6 cellular contexts compared by ENCODE assay signal in the genomic region with DNA sequence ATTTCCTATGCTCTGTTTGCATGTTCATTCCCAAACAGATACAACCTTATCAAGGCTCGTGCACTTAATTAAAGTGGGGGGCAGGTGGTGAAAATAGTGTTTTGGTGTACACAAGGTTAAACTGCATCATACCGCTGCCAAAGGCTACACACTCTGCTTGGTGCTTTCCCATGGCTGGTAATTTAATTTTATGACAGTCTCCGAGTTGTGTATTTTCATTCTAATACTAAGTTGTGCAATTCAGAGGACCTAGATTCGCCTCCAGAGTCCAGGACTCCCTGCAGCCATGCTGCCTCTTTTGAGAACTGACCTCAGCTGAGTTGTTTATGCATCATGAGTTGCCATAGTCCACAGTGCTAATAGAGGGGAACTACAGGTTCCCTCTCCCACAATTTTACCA. TPM values are rescaled to one million over a fixed set of nuclear protein-coding genes. Genes with fewer than 3 reads are reported as not detected.
"Had no signal": no experiment of that assay in that cellular context is flagged by ENCODE, and none has a peak within 500 bp of the region (broad histone marks: within the 10 kb centered on the region; RNA-seq: fewer than 3 reads in every experiment).

No MANE protein-coding gene starts in this region.

RNA-seq across cellular contexts. Expression of a gene that starts 7.0 kb away (rescaled TPM):
- total RNA-seq: M059J, PC-3, Peyer's patch, Right ventricle myocardium superior, SJSA1 had no signal
- polyA plus RNA-seq: SK-N-SH had no signal
